ENCODE assay signal across 9 cellular contexts in genomic region chr1:39082140-39082799, GRCh38. TPM values are rescaled to one million over a fixed set of nuclear protein-coding genes. Genes with fewer than 3 reads are reported as not detected.
DNase-seq lines count a peak whose midpoint lies in the region; ATAC-seq and TF ChIP-seq lines count a peak whose summit lies in the region.
"Had no signal": no experiment of that assay in that cellular context is flagged by ENCODE, and none has a peak within 500 bp of the region (broad histone marks: within the 10 kb centered on the region; RNA-seq: fewer than 3 reads in every experiment).

No MANE protein-coding gene starts in this region.

- no peaks in the 10 kb centered on the region for H3K79me1 ChIP-seq in H9 (ENCODE audit: insufficient read depth, low read depth, low read length, poor library complexity, severe bottlenecking)

- H3K27me3 Mint-ChIP-seq in H9 (ENCODE audit: low read depth) (peaks cover 59% of the 10 kb centered on the region), natural killer cell (ENCODE audit: low read depth in 2 of 2) (peaks cover 47 to 49% of the 10 kb centered on the region in 2 donors)

- no peaks in the 10 kb centered on the region for H3K9me3 ChIP-seq in H9 (ENCODE audit: control insufficient read depth, low read depth, low read length)
- H3K9me3 ChIP-seq in colonic mucosa: no peaks in the 10 kb centered on the region
- H3K9me3 ChIP-seq: SJSA1 had no signal

- H3K27ac Mint-ChIP-seq in H9 (no peak overlapping the region), natural killer cell (no peak overlapping the region)

- ATAC-seq in natural killer cell: no peak

- H3K9ac ChIP-seq in H9 (ENCODE audit: extremely low read depth, insufficient read length, low read length): no peak overlapping the region
- no peak overlapping the region for H3K9ac ChIP-seq in colonic mucosa (ENCODE audit: low read depth in 2 of 2, low read length in 2 of 2)

- no peak overlapping the region for H2BK120ac ChIP-seq in H9 (ENCODE audit: low read depth, low read length, poor library complexity, severe bottlenecking)

- no peak overlapping the region for H2BK15ac ChIP-seq in H9 (ENCODE audit: low read depth, low read length)

- DNase-seq in AG04449 (ENCODE audit: low read depth, low spot score): no peak
- no peak for DNase-seq in H9
- no peak for DNase-seq in colonic mucosa
- DNase-seq in natural killer cell: no peak
- no peak for DNase-seq in NCI-H1930 (lab: John Stamatoyannopoulos, UW)
- DNase-seq in GDM1 (lab: John Stamatoyannopoulos, UW): no peak
- no peak for DNase-seq in NCI-H82 (lab: John Stamatoyannopoulos, UW)
- no peak for DNase-seq in NCI-H446 treated with DMSO at 0.1 percent for 48 hours (lab: John Stamatoyannopoulos, UW)

- H3K36me3 ChIP-seq in colonic mucosa: no peaks in the 10 kb centered on the region
- H3K36me3 ChIP-seq: SJSA1 had no signal

- H3K56ac ChIP-seq in H9 (ENCODE audit: insufficient read length, low read depth, low read length): no peak overlapping the region

- peak overlapping the region; percentile 29 for H3K4me2 ChIP-seq in H9 (ENCODE audit: insufficient read depth, insufficient read length, low read length)

- H2AFZ ChIP-seq in H9 (ENCODE audit: low read length): no peak overlapping the region

- H3K14ac ChIP-seq in H9 (ENCODE audit: insufficient read depth, low read length): no peak overlapping the region

- H4K5ac ChIP-seq in H9 (ENCODE audit: insufficient read length, low read depth, low read length): no peak overlapping the region

- no peaks in the 10 kb centered on the region; a peak in 1 of 5 replicates for H3K9me3 Mint-ChIP-seq in H9
- no peaks in the 10 kb centered on the region for H3K9me3 Mint-ChIP-seq in natural killer cell

- H3K27ac ChIP-seq in H9 (ENCODE audit: insufficient read length, low read depth, low read length): no peak overlapping the region
- no peak overlapping the region for H3K27ac ChIP-seq in colonic mucosa
- H3K27ac ChIP-seq: SJSA1 had no signal

- TF ChIP-seq CTCF in AG04449 (IDR thresholded peaks at IDR 0.05; ENCODE audit: insufficient read depth, low read length, missing control alignments) (no peak), H9 (conservative IDR thresholded peaks at IDR 0.05) (no peak), colonic mucosa (IDR thresholded peaks at IDR 0.05) (no peak), natural killer cell (IDR thresholded peaks at IDR 0.05) (no peak)

- POLR2A ChIA-PET in AG04449 (lab: Yijun Ruan, JAX): no interaction called here

- intact Hi-C loops in colonic mucosa (cut with DNase I): loop anchor here (10.0 kb wide), 1 partner anchor 227 kb away; the partner anchor contains the start of gene RRAGC
- intact Hi-C loops in natural killer cell (cut with micrococcal nuclease): no loop called here

- H2AK5ac ChIP-seq in H9 (ENCODE audit: insufficient read length, low read length): no peak overlapping the region

- H3K27me3 ChIP-seq in H9 (ENCODE audit: insufficient read depth, low read length) (peaks cover 5% of the 10 kb centered on the region), colonic mucosa (peaks cover 20% of the 10 kb centered on the region)

- no peak overlapping the region for H4K8ac ChIP-seq in H9 (replicated peaks; ENCODE audit: insufficient read length, low read depth, low read length)

- H3K4me1 ChIP-seq in H9 (ENCODE audit: insufficient read depth, low read length): no peaks in the 10 kb centered on the region
- H3K4me1 ChIP-seq in colonic mucosa: no peaks in the 10 kb centered on the region

- H4K91ac ChIP-seq in H9 (ENCODE audit: insufficient read length, low read depth, low read length): no peak overlapping the region

- H3K23me2 ChIP-seq in H9 (ENCODE audit: insufficient read length, low read depth, low read length, poor library complexity, severe bottlenecking): peaks cover 4% of the 10 kb centered on the region

- H3K36me3 Mint-ChIP-seq in H9 (ENCODE audit: insufficient read depth in 1 of 3, low read depth in 3 of 3) (no peaks in the 10 kb centered on the region), natural killer cell (no peaks in the 10 kb centered on the region)

- no peak overlapping the region for H3K23ac ChIP-seq in H9 (ENCODE audit: insufficient read length, low read depth, low read length)

- H3T11ph ChIP-seq in H9 (ENCODE audit: low read length): no peak overlapping the region

- H4K20me1 ChIP-seq in H9 (ENCODE audit: control insufficient read depth, insufficient read depth, insufficient read length): no peaks in the 10 kb centered on the region

- no peak overlapping the region for H2BK20ac ChIP-seq in H9 (ENCODE audit: low read depth, low read length, poor library complexity, severe bottlenecking)

- peak overlapping the region; percentile 70 to 91 for H3K4me3 Mint-ChIP-seq in H9
- H3K4me3 Mint-ChIP-seq in natural killer cell: peak overlapping the region; percentile 79

- no peaks in the 10 kb centered on the region for H3K79me2 ChIP-seq in H9 (ENCODE audit: insufficient read depth, low read length)

- no peak overlapping the region for H3K4ac ChIP-seq in H9 (ENCODE audit: low read depth, low read length)

- H3K4me1 Mint-ChIP-seq in H9 (peaks cover 9 to 10% of the 10 kb centered on the region in 2 experiments), natural killer cell (peaks cover 0 to 10% of the 10 kb centered on the region in 2 donors)

- no peak overlapping the region for H3K18ac ChIP-seq in H9 (ENCODE audit: insufficient read length, low read depth, low read length)

- no CpG with 5 or more reads among the region's 17 CpGs for WGBS in H9 (ENCODE audit: extremely low coverage, insufficient read length, low lambda C conversion rate)

- CTCF ChIA-PET in AG04449 (lab: Yijun Ruan, JAX): interaction anchor here (0.9 to 4.8 kb wide), 4 partner anchors 9 to 25 kb away, joined by 3 to 41 read pairs (median 10); no protein-coding TSS in a partner anchor

- no peak overlapping the region for H2BK12ac ChIP-seq in H9 (ENCODE audit: insufficient read length, low read depth, low read length)

- H3K4me3 ChIP-seq in AG04449 (ENCODE audit: low read depth, low read length) (peak overlapping the region; percentile 59), colonic mucosa (peak overlapping the region; percentile 36)

- H2BK5ac ChIP-seq in H9 (ENCODE audit: insufficient read length, low read length): no peak overlapping the region

RNA-seq across cellular contexts. Expression of gene NDUFS5, which starts 56.1 kb away (rescaled TPM):
- 367 and 376 TPM in 2 replicates for total RNA-seq in H9 (2021)
- 100 to 1,000 TPM; 229 to 270 TPM for total RNA-seq in colonic mucosa
- total RNA-seq in natural killer cell: 10 to 100 TPM; 63.6 to 72.9 (median 71.1) TPM
